1 cellular context compared by ENCODE assay signal in the genomic region with DNA sequence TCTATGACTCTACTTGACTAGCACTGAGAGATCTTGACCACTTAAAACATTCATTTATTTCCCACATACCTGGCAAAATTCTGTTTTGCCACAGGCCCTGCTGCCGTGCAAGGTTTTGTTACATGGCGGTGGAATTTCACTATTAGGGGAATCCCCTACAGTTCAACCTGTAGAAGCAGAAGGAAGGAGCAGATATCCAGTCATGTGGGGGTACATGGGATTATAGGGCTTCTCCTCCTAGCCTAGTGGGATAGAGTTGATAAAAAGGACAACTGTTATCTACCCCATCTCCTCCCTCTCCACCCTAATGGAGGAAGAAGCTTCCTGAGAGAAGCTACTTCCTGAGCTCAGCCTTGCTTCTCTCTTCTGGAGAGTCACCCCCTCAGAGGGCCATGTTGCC.
TF ChIP-seq lines count a peak whose summit lies in the region.

No MANE protein-coding gene starts in this region.

TF ChIP-seq in K562, 482 proteins besides CTCF, POLR2A, EP300 and RAD21 (continued from another document):
- TF ChIP-seq, protein P1, sequence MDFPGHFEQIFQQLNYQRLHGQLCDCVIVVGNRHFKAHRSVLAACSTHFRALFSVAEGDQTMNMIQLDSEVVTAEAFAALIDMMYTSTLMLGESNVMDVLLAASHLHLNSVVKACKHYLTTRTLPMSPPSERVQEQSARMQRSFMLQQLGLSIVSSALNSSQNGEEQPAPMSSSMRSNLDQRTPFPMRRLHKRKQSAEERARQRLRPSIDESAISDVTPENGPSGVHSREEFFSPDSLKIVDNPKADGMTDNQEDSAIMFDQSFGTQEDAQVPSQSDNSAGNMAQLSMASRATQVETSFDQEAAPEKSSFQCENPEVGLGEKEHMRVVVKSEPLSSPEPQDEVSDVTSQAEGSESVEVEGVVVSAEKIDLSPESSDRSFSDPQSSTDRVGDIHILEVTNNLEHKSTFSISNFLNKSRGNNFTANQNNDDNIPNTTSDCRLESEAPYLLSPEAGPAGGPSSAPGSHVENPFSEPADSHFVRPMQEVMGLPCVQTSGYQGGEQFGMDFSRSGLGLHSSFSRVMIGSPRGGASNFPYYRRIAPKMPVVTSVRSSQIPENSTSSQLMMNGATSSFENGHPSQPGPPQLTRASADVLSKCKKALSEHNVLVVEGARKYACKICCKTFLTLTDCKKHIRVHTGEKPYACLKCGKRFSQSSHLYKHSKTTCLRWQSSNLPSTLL (IDR thresholded peaks at IDR 0.05) = no peak
- no peak for TF ChIP-seq SRSF7 (optimal IDR thresholded peaks at IDR 0.05; ENCODE audit: low read depth, low read length)
